In genomic region chr4:47483722-47484121, GRCh38 we compare ENCODE assay signal across 1 cellular context.
TF ChIP-seq lines count a peak whose summit lies in the region.

No MANE protein-coding gene starts in this region.

TF ChIP-seq in HepG2, 621 proteins besides CTCF, POLR2A, EP300 and RAD21:
- TF ChIP-seq ZNF17 (CRISPR knock-in tag; IDR thresholded peaks at IDR 0.05) = no peak
- no peak for TF ChIP-seq FOXA1 (IDR thresholded peaks at IDR 0.05)
- no peak for TF ChIP-seq FOXA1 (CRISPR knock-in tag; IDR thresholded peaks at IDR 0.05)
- TF ChIP-seq FOSL2 (CRISPR knock-in tag; IDR thresholded peaks at IDR 0.05) = no peak
- TF ChIP-seq ZSCAN12 (CRISPR knock-in tag; IDR thresholded peaks at IDR 0.05) = no peak
- TF ChIP-seq SMYD3 (CRISPR knock-in tag; IDR thresholded peaks at IDR 0.05) = no peak
- no peak for TF ChIP-seq REL (CRISPR knock-in tag; conservative IDR thresholded peaks at IDR 0.05)
- TF ChIP-seq NFIC (IDR thresholded peaks at IDR 0.05; ENCODE audit: low read length) = no peak
- TF ChIP-seq ZNF367 (CRISPR knock-in tag; IDR thresholded peaks at IDR 0.05; ENCODE audit: borderline replicate concordance) = no peak
- TF ChIP-seq ATF5 (CRISPR knock-in tag; IDR thresholded peaks at IDR 0.05; ENCODE audit: low read depth) = no peak
- no peak for TF ChIP-seq ZNF616 (CRISPR knock-in tag; IDR thresholded peaks at IDR 0.05; ENCODE audit: low read depth)
- no peak for TF ChIP-seq HMGXB4 (CRISPR knock-in tag; IDR thresholded peaks at IDR 0.05; ENCODE audit: borderline replicate concordance in 1 of 2, low read depth in 1 of 2)
- no peak for TF ChIP-seq ZNF33B (CRISPR knock-in tag; IDR thresholded peaks at IDR 0.05)
- TF ChIP-seq FOXC1 (CRISPR knock-in tag; IDR thresholded peaks at IDR 0.05; ENCODE audit: borderline replicate concordance) = no peak
- no peak for TF ChIP-seq BRF2 (CRISPR knock-in tag; IDR thresholded peaks at IDR 0.05)
- no peak for TF ChIP-seq NFE2L1 (CRISPR knock-in tag; IDR thresholded peaks at IDR 0.05; ENCODE audit: borderline replicate concordance)
- TF ChIP-seq KLF11 (CRISPR knock-in tag; IDR thresholded peaks at IDR 0.05) = no peak
